In the genomic region with DNA sequence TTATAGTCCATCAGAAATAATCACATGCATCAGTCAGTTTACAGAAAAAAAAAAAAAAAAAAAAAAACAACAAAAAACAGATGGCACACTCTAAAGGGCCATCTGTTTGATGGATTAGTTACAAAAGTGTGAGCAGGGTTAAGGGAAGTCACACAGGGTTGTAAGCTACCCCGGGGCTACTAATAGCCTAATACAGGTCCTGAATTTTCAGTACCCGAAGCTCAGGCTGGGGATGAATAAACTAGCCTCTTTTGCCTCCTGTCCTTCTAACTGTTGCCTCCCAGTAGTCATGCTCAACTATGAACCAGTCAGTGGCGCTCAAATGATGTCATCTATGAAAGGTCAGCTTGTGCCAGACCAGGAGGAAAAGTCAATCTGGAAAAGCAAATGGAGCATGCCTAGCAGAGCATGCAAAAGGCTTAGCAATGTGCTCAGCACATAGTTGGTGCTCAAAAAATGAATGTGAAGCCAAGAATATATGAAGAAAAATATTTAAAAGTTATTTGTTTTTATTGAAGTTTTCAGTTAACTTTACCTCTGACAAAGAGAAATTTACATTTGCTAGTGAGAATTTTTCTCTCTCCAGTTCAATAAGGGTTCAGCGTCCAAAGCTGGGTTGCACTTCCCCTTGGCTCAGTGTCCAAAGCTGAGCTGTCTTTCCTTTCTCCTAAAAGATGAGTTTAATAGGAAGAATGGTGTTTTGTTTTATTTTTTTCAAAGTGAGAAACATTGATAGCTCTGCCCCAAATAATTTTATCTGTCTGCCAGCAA, we compare ENCODE assay signal across 27 cellular contexts. TPM values are rescaled to one million over a fixed set of nuclear protein-coding genes. Genes with fewer than 3 reads are reported as not detected.
DNase-seq lines count a peak whose midpoint lies in the region; ATAC-seq and TF ChIP-seq lines count a peak whose summit lies in the region.
"Had no signal": no experiment of that assay in that cellular context is flagged by ENCODE, and none has a peak within 500 bp of the region (broad histone marks: within the 10 kb centered on the region; RNA-seq: fewer than 3 reads in every experiment).

No MANE protein-coding gene starts in this region.

- no peaks in the 10 kb centered on the region for H3K9me3 ChIP-seq in Peyer's patch
- H3K9me3 ChIP-seq: ascending aorta, ovary, SJSA1 had no signal

- no peaks in the 10 kb centered on the region for H3K36me3 ChIP-seq in Peyer's patch
- H3K36me3 ChIP-seq: ascending aorta, heart right ventricle, ovary, SJSA1 had no signal

- POLR2A ChIA-PET in naive thymus-derived CD8-positive, alpha-beta T cell (lab: Charles Lee): no interaction called here

- H3K27ac ChIP-seq in Peyer's patch: no peak overlapping the region
- H3K27ac ChIP-seq: ascending aorta, epithelial cell of prostate, HL-60, ovary, SJSA1 had no signal

- H3K4me3 Mint-ChIP-seq in naive thymus-derived CD8-positive, alpha-beta T cell: no peak overlapping the region
- H3K4me3 Mint-ChIP-seq: activated naive CD8-positive, alpha-beta T cell treated with anti-CD3 and anti-CD28 coated beads for 36 hours; natural killer cell; stimulated activated naive B cell treated with anti-CD40 and anti-IgM and Interleukin-4, amounts not matched to agents 10 μg/mL and 1 μg/mL and 100 μg/mL, for 72 hours had no signal

- peak; percentile 6 for DNase-seq in CD1c-positive myeloid dendritic cell (ENCODE audit: extremely low spot score)
- peak; percentile 76 for DNase-seq in NCI-H2171 treated with DMSO at 0.1 percent for 48 hours (lab: John Stamatoyannopoulos, UW)
- DNase-seq in cerebellar cortex (ENCODE audit: low spot score): peak; percentile 90
- no peak for DNase-seq in left lobe of liver (ENCODE audit: low spot score)
- no peak for DNase-seq in activated naive CD4-positive, alpha-beta T cell (lab: John Stamatoyannopoulos, UW)
- DNase-seq in Peyer's patch: no peak
- DNase-seq in naive thymus-derived CD8-positive, alpha-beta T cell: no peak
- DNase-seq: activated CD4-positive, alpha-beta T cell treated with anti-CD3 and anti-CD28 coated beads, Interleukin-2, amount 50 U/mL, for 4 hours; activated naive CD8-positive, alpha-beta T cell treated with anti-CD3 and anti-CD28 coated beads for 36 hours; central memory CD4-positive, alpha-beta T cell; COR-L47; H7; heart right ventricle; midbrain; natural killer cell; NCI-H187 treated with DMSO at 0.1 percent for 48 hours; NCI-H2227 treated with DMSO at 0.1 percent for 48 hours; ovary; retina; stimulated activated CD4-positive, alpha-beta T cell treated with anti-CD3 and anti-CD28 coated beads, Interleukin-12 subunit alpha, Interleukin-12 subunit beta, amount 100 ng/mL, for 4 hours; stimulated activated CD4-positive, alpha-beta T cell treated with anti-CD3 and anti-CD28 coated beads, Interleukin-4, amount 100 ng/mL, for 24 hours; stimulated activated naive B cell treated with anti-CD40 and anti-IgM and Interleukin-4, amounts not matched to agents 10 μg/mL and 1 μg/mL and 100 μg/mL, for 72 hours had no signal

- no peaks in the 10 kb centered on the region for H3K27me3 ChIP-seq in Peyer's patch
- H3K27me3 ChIP-seq: ascending aorta, ovary, SJSA1 had no signal

- no peak overlapping the region for H3K4me3 ChIP-seq in Peyer's patch
- H3K4me3 ChIP-seq: ascending aorta, heart right ventricle, ovary, SJSA1 had no signal

- H3K4me1 ChIP-seq in Peyer's patch: no peaks in the 10 kb centered on the region

- H3K27me3 Mint-ChIP-seq in naive thymus-derived CD8-positive, alpha-beta T cell: peaks cover 0 to 9% (median 6%) of the 10 kb centered on the region in 5 donors
- H3K27me3 Mint-ChIP-seq: stimulated activated naive B cell treated with anti-CD40 and anti-IgM and Interleukin-4, amounts not matched to agents 10 μg/mL and 1 μg/mL and 100 μg/mL, for 72 hours had no signal

- no peak for TF ChIP-seq POLR2A in Peyer's patch (IDR thresholded peaks at IDR 0.05)

- ATAC-seq in left lobe of liver: peak; percentile 41
- ATAC-seq in GM21447 (IDR thresholded peaks at IDR 0.05; ENCODE audit: unreplicated experiment): no peak
- no peak for ATAC-seq in naive thymus-derived CD8-positive, alpha-beta T cell
- ATAC-seq: natural killer cell; stimulated activated naive B cell treated with anti-CD40 and anti-IgM and Interleukin-4, amounts not matched to agents 10 μg/mL and 1 μg/mL and 100 μg/mL, for 72 hours had no signal

- H3K36me3 Mint-ChIP-seq in naive thymus-derived CD8-positive, alpha-beta T cell: peaks cover 0 to 4% (median 0%) of the 10 kb centered on the region in 3 donors
- H3K36me3 Mint-ChIP-seq: activated naive CD8-positive, alpha-beta T cell treated with anti-CD3 and anti-CD28 coated beads for 36 hours; natural killer cell; stimulated activated naive B cell treated with anti-CD40 and anti-IgM and Interleukin-4, amounts not matched to agents 10 μg/mL and 1 μg/mL and 100 μg/mL, for 72 hours had no signal

- peaks cover 0 to 3% (median 0%) of the 10 kb centered on the region in 4 donors for H3K4me1 Mint-ChIP-seq in naive thymus-derived CD8-positive, alpha-beta T cell
- H3K4me1 Mint-ChIP-seq: activated naive CD8-positive, alpha-beta T cell treated with anti-CD3 and anti-CD28 coated beads for 36 hours; natural killer cell had no signal

- H3K27ac Mint-ChIP-seq in naive thymus-derived CD8-positive, alpha-beta T cell: no peak overlapping the region
- H3K27ac Mint-ChIP-seq: activated naive CD8-positive, alpha-beta T cell treated with anti-CD3 and anti-CD28 coated beads for 36 hours; natural killer cell; stimulated activated naive B cell treated with anti-CD40 and anti-IgM and Interleukin-4, amounts not matched to agents 10 μg/mL and 1 μg/mL and 100 μg/mL, for 72 hours had no signal

- H3K9me3 Mint-ChIP-seq in naive thymus-derived CD8-positive, alpha-beta T cell: peaks cover 0 to 9% (median 0%) of the 10 kb centered on the region in 9 donors
- H3K9me3 Mint-ChIP-seq: activated naive CD8-positive, alpha-beta T cell treated with anti-CD3 and anti-CD28 coated beads for 36 hours; natural killer cell; stimulated activated naive B cell treated with anti-CD40 and anti-IgM and Interleukin-4, amounts not matched to agents 10 μg/mL and 1 μg/mL and 100 μg/mL, for 72 hours had no signal

- no peak for TF ChIP-seq CTCF in Peyer's patch (IDR thresholded peaks at IDR 0.05)

RNA-seq across cellular contexts. Expression of a gene that starts 30.9 kb away (rescaled TPM):
- total RNA-seq in left lobe of liver (6.0 TPM), Peyer's patch (10 to 100 TPM; 13.6 to 29.7 (median 18.5) TPM)
- total RNA-seq in naive thymus-derived CD8-positive, alpha-beta T cell: 10 to 100 TPM; 15.8 to 17.1 TPM
- 1 to 10 TPM; 1.3 to 3.8 (median 1.4) TPM for polyA plus RNA-seq in naive thymus-derived CD8-positive, alpha-beta T cell

Comparison
In these comparisons a context has a peak if more than half of its experiments do, and no peak if none do; other contexts are left out.
1. DNase-seq: peak in CD1c-positive myeloid dendritic cell (single experiment), NCI-H2171 treated with DMSO at 0.1 percent for 48 hours (single experiment) and cerebellar cortex (single experiment); none in left lobe of liver (single experiment), activated naive CD4-positive, alpha-beta T cell (0 of 4), Peyer's patch (0 of 3) and naive thymus-derived CD8-positive, alpha-beta T cell (0 of 10).